In genomic region chr4:17038510-17039176, GRCh38 we compare ENCODE assay signal across 14 cellular contexts.
"Had no signal": no experiment of that assay in that cellular context is flagged by ENCODE, and none has a peak within 500 bp of the region (broad histone marks: within the 10 kb centered on the region; RNA-seq: fewer than 3 reads in every experiment).

No MANE protein-coding gene starts in this region.

- H3K4me1 ChIP-seq: gastroesophageal sphincter, upper lobe of left lung had no signal

- H3K9me3 ChIP-seq: gastroesophageal sphincter, upper lobe of left lung had no signal

- H3K27ac Mint-ChIP-seq: activated CD4-positive, alpha-beta memory T cell treated with anti-CD3 and anti-CD28 coated beads for 36 hours; activated naive CD8-positive, alpha-beta T cell; natural killer cell had no signal

- H3K27ac ChIP-seq: gastroesophageal sphincter, hepatocyte, upper lobe of left lung had no signal

- H3K36me3 ChIP-seq: gastroesophageal sphincter, upper lobe of left lung had no signal

- H3K9me3 Mint-ChIP-seq: activated CD4-positive, alpha-beta memory T cell treated with anti-CD3 and anti-CD28 coated beads for 36 hours; natural killer cell had no signal

- H3K79me2 ChIP-seq: hepatocyte had no signal

- H3K36me3 Mint-ChIP-seq: activated CD4-positive, alpha-beta memory T cell treated with anti-CD3 and anti-CD28 coated beads for 36 hours; activated naive CD8-positive, alpha-beta T cell; natural killer cell had no signal

- H3K4me3 Mint-ChIP-seq: activated CD4-positive, alpha-beta memory T cell treated with anti-CD3 and anti-CD28 coated beads for 36 hours; activated naive CD8-positive, alpha-beta T cell; natural killer cell had no signal

- H3K4me1 Mint-ChIP-seq: natural killer cell had no signal

- DNase-seq: activated CD4-positive, alpha-beta memory T cell treated with anti-CD3 and anti-CD28 coated beads for 36 hours; activated CD4-positive, alpha-beta T cell treated with anti-CD3 and anti-CD28 coated beads for 1 hour; activated gamma-delta T cell; activated T-cell treated with anti-CD3 and anti-CD28 coated beads, Interleukin-2, amount 50 U/mL, for 48 hours; left colon; natural killer cell; stimulated activated CD4-positive, alpha-beta T cell treated with anti-CD3 and anti-CD28 coated beads, Interleukin-4, amount 100 ng/mL, for 1 hour; stimulated activated CD8-positive, alpha-beta memory T cell treated with anti-CD3 and anti-CD28 coated beads, Interleukin-4, amount 100 ng/mL, for 48 hours; stimulated activated naive CD8-positive, alpha-beta T cell treated with anti-CD3 and anti-CD28 coated beads, Interleukin-15, Interleukin-2, amounts not matched to agents 100 U/mL and 50 U/mL, for 24 hours; SW 1271; upper lobe of left lung had no signal

- H2AFZ ChIP-seq: hepatocyte had no signal

- H3K4me2 ChIP-seq: hepatocyte had no signal

- ATAC-seq: gastroesophageal sphincter; left colon; natural killer cell; stimulated activated naive CD8-positive, alpha-beta T cell treated with anti-CD3 and anti-CD28 coated beads, Interleukin-15, Interleukin-2, amounts not matched to agents 100 U/mL and 50 U/mL, for 24 hours had no signal

- H3K27me3 ChIP-seq: gastroesophageal sphincter, hepatocyte, upper lobe of left lung had no signal

- H3K4me3 ChIP-seq: gastroesophageal sphincter, hepatocyte, upper lobe of left lung had no signal
